1 cellular context compared by ENCODE assay signal in the genomic region with DNA sequence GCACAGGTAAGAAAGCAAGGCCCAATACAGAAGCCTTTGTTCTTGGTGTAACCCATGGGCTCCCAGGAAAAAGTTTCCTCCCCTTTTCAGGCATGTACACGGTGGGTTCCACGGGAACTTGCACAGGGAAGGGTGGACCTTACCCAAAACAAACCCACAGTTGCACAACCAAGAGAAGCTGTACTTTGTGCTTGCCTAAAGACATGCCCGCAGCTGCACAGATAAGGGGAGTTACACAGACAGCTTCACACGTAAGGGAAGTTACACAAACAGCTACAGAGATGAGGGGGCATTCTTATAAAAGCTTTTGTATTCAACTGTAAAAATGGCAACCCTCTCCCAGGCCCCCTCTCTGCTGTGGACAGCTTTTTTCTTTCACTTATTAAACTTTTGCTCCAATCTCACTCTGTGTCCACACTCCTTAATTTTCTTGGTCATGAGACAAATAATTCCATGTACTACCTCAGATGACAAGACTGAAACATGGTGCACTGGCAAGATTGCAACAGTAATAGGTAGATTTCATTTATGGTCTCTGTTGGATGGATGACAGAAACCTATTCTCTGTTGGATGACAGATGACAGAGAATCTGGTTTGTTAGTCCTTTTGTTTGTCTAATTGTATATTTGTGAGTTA.
TF ChIP-seq lines count a peak whose summit lies in the region.

No MANE protein-coding gene starts in this region.

TF ChIP-seq in HepG2, 621 proteins besides CTCF, POLR2A, EP300 and RAD21 (continued from another document and continues in another):
- TF ChIP-seq PRDM10 (CRISPR knock-in tag; IDR thresholded peaks at IDR 0.05; ENCODE audit: low read depth) (peak; percentile 46; the same call in 1 of the 2 replicates), SMAD9 (CRISPR knock-in tag; IDR thresholded peaks at IDR 0.05) (no peak), EED (CRISPR knock-in tag; IDR thresholded peaks at IDR 0.05) (no peak), IRF1 (CRISPR knock-in tag; IDR thresholded peaks at IDR 0.05; ENCODE audit: low read depth) (no peak), KDM2A (CRISPR knock-in tag; IDR thresholded peaks at IDR 0.05; ENCODE audit: borderline replicate concordance, low read depth) (peak; percentile 32; the same call in 1 of the 2 replicates), SKIL (CRISPR knock-in tag; IDR thresholded peaks at IDR 0.05; ENCODE audit: borderline replicate concordance) (peak; percentile 54; the same call in 1 of the 2 replicates), ZNF777 (CRISPR knock-in tag; IDR thresholded peaks at IDR 0.05) (no peak), MXD1 (CRISPR knock-in tag; IDR thresholded peaks at IDR 0.05) (no peak), JDP2 (CRISPR knock-in tag; IDR thresholded peaks at IDR 0.05; ENCODE audit: borderline replicate concordance) (no peak), ATF5 (CRISPR knock-in tag; IDR thresholded peaks at IDR 0.05; ENCODE audit: low read depth) (no peak), RBFOX2 (IDR thresholded peaks at IDR 0.05; ENCODE audit: low read depth, low read length) (no peak), PCBP2 (optimal IDR thresholded peaks at IDR 0.05; ENCODE audit: low read depth, low read length, poor library complexity, severe bottlenecking) (no peak), HOXA9 (CRISPR knock-in tag; IDR thresholded peaks at IDR 0.05; ENCODE audit: borderline replicate concordance) (no peak), NFE2L1 (CRISPR knock-in tag; IDR thresholded peaks at IDR 0.05; ENCODE audit: borderline replicate concordance) (no peak), SUZ12 (IDR thresholded peaks at IDR 0.05; ENCODE audit: low read depth, low read length) (no peak), KDM4B (CRISPR knock-in tag; IDR thresholded peaks at IDR 0.05) (no peak), ZNF646 (CRISPR knock-in tag; IDR thresholded peaks at IDR 0.05) (peak; percentile 84; the same call in 1 of the 2 replicates), YEATS4 (CRISPR knock-in tag; IDR thresholded peaks at IDR 0.05; ENCODE audit: borderline replicate concordance) (no peak), SRSF4 (IDR thresholded peaks at IDR 0.05; ENCODE audit: low read depth, low read length, poor library complexity, severe bottlenecking) (no peak)
- TF ChIP-seq, protein P1, sequence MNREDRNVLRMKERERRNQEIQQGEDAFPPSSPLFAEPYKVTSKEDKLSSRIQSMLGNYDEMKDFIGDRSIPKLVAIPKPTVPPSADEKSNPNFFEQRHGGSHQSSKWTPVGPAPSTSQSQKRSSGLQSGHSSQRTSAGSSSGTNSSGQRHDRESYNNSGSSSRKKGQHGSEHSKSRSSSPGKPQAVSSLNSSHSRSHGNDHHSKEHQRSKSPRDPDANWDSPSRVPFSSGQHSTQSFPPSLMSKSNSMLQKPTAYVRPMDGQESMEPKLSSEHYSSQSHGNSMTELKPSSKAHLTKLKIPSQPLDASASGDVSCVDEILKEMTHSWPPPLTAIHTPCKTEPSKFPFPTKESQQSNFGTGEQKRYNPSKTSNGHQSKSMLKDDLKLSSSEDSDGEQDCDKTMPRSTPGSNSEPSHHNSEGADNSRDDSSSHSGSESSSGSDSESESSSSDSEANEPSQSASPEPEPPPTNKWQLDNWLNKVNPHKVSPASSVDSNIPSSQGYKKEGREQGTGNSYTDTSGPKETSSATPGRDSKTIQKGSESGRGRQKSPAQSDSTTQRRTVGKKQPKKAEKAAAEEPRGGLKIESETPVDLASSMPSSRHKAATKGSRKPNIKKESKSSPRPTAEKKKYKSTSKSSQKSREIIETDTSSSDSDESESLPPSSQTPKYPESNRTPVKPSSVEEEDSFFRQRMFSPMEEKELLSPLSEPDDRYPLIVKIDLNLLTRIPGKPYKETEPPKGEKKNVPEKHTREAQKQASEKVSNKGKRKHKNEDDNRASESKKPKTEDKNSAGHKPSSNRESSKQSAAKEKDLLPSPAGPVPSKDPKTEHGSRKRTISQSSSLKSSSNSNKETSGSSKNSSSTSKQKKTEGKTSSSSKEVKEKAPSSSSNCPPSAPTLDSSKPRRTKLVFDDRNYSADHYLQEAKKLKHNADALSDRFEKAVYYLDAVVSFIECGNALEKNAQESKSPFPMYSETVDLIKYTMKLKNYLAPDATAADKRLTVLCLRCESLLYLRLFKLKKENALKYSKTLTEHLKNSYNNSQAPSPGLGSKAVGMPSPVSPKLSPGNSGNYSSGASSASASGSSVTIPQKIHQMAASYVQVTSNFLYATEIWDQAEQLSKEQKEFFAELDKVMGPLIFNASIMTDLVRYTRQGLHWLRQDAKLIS (CRISPR knock-in tag; IDR thresholded peaks at IDR 0.05), result no peak
- TF ChIP-seq, protein P2, sequence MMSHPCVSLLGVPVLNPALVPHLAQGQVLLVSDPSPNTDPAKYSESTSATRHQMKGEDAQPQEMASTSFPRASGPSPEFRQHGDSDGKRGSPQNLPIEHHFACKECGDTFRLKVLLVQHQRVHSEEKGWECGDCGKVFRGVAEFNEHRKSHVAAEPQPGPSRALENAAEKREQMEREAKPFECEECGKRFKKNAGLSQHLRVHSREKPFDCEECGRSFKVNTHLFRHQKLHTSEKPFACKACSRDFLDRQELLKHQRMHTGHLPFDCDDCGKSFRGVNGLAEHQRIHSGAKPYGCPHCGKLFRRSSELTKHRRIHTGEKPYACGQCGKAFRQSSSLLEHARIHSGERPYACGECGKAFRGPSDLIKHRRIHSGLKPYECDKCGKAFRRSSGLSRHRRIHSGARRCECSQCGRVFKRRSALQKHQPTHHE (CRISPR knock-in tag; IDR thresholded peaks at IDR 0.05; ENCODE audit: borderline replicate concordance), result no peak
- TF ChIP-seq, protein P3, sequence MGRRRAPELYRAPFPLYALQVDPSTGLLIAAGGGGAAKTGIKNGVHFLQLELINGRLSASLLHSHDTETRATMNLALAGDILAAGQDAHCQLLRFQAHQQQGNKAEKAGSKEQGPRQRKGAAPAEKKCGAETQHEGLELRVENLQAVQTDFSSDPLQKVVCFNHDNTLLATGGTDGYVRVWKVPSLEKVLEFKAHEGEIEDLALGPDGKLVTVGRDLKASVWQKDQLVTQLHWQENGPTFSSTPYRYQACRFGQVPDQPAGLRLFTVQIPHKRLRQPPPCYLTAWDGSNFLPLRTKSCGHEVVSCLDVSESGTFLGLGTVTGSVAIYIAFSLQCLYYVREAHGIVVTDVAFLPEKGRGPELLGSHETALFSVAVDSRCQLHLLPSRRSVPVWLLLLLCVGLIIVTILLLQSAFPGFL (CRISPR knock-in tag; IDR thresholded peaks at IDR 0.05), result no peak
